In genomic region chr5:54524082-54524481, GRCh38 we compare ENCODE assay signal across 12 cellular contexts. TPM values are rescaled to one million over a fixed set of nuclear protein-coding genes. Genes with fewer than 3 reads are reported as not detected.
DNase-seq lines count a peak whose midpoint lies in the region; ATAC-seq and TF ChIP-seq lines count a peak whose summit lies in the region.
"Had no signal": no experiment of that assay in that cellular context is flagged by ENCODE, and none has a peak within 500 bp of the region (broad histone marks: within the 10 kb centered on the region; RNA-seq: fewer than 3 reads in every experiment).

No MANE protein-coding gene starts in this region.

- H3K27me3 ChIP-seq in AG04450 (ENCODE audit: control insufficient read depth, insufficient read depth, low read length) (no peaks in the 10 kb centered on the region), esophagus squamous epithelium (no peaks in the 10 kb centered on the region), trophoblast cell (ENCODE audit: insufficient read depth, low read length) (no peaks in the 10 kb centered on the region)
- no peaks in the 10 kb centered on the region for H3K27me3 ChIP-seq in CD4-positive, alpha-beta T cell (ENCODE audit: control insufficient read depth, insufficient read depth, low read length)
- H3K27me3 ChIP-seq: BLaER1 had no signal

- H3K9me3 Mint-ChIP-seq in CD4-positive, alpha-beta T cell = no peaks in the 10 kb centered on the region

- peaks cover 0 to 7% (median 0%) of the 10 kb centered on the region in 3 donors for H3K36me3 ChIP-seq in esophagus squamous epithelium
- H3K36me3 ChIP-seq in trophoblast cell (ENCODE audit: control insufficient read depth in 1 of 2, insufficient read depth in 2 of 2, low read length in 2 of 2) = peaks cover 6 to 9% of the 10 kb centered on the region in 2 experiments

- H3K27ac Mint-ChIP-seq in CD4-positive, alpha-beta T cell = no peak overlapping the region

- H3K4ac ChIP-seq in trophoblast cell (ENCODE audit: low read depth, low read length) = peak overlapping the region; percentile 58

- peaks cover 22% of the 10 kb centered on the region for H3K79me2 ChIP-seq in trophoblast cell (ENCODE audit: control insufficient read depth, insufficient read depth, low read length, poor library complexity)

- no peak overlapping the region for H3K4me2 ChIP-seq in trophoblast cell (ENCODE audit: low read length)
- H3K4me2 ChIP-seq: BLaER1 had no signal

- H3K36me3 Mint-ChIP-seq in CD4-positive, alpha-beta T cell (ENCODE audit: low read depth) = peaks cover 16% of the 10 kb centered on the region

- no peak overlapping the region for H2BK12ac ChIP-seq in trophoblast cell (ENCODE audit: low read length)

- no peak overlapping the region for H2BK120ac ChIP-seq in trophoblast cell (ENCODE audit: insufficient read depth, low read length, poor library complexity)

- CTCF ChIA-PET in AG04450 (lab: Charles Lee) = interaction anchor here (0.6 to 2.3 kb wide), 4 partner anchors 35 to 381 kb away, joined by 3 to 12 read pairs (median 6); no protein-coding TSS in a partner anchor
- CTCF ChIA-PET in CD4-positive, alpha-beta T cell (lab: Charles Lee) = no interaction called here

- peaks cover 23% of the 10 kb centered on the region for H3K4me1 Mint-ChIP-seq in CD4-positive, alpha-beta T cell (ENCODE audit: low read depth)

- H2AFZ ChIP-seq in trophoblast cell (ENCODE audit: insufficient read depth, low read length, poor library complexity) = no peak overlapping the region

- H3K4me1 ChIP-seq in esophagus squamous epithelium = peaks cover 32 to 92% (median 49%) of the 10 kb centered on the region in 3 donors
- H3K4me1 ChIP-seq in trophoblast cell (ENCODE audit: control insufficient read depth in 1 of 2, insufficient read depth in 2 of 2, low read length in 2 of 2) = peaks cover 12 to 18% of the 10 kb centered on the region in 2 experiments

- H4K12ac ChIP-seq in trophoblast cell (ENCODE audit: low read depth, low read length) = peak overlapping the region; percentile 51

- peak overlapping the region; percentile 29 for H4K8ac ChIP-seq in trophoblast cell (ENCODE audit: low read depth, low read length)

- H3K27ac ChIP-seq in AG04450 (ENCODE audit: low read depth, low read length) (no peak overlapping the region), esophagus squamous epithelium (peak overlapping the region in 3 of 4 donors; percentile 51 to 72 (median 68)), trophoblast cell (ENCODE audit: low read depth, low read length) (no peak overlapping the region)
- no peak overlapping the region for H3K27ac ChIP-seq in CD4-positive, alpha-beta T cell (ENCODE audit: low read depth, low read length)
- H3K27ac ChIP-seq: BLaER1 had no signal

- no peak overlapping the region for H3K23ac ChIP-seq in trophoblast cell (ENCODE audit: low read length)

- DNase-seq in AG04450 (ENCODE audit: low read depth, low spot score) (no peak), NOMO-1 (lab: John Stamatoyannopoulos, UW; ENCODE audit: unreplicated experiment in 2 of 2) (peak; percentile 68 to 74), esophagus squamous epithelium (lab: John Stamatoyannopoulos, UW) (no peak), trophoblast cell (no peak), NCI-H2196 (lab: John Stamatoyannopoulos, UW; ENCODE audit: unreplicated experiment) (no peak)
- no peak for DNase-seq in CD4-positive, alpha-beta T cell
- DNase-seq: activated naive CD4-positive, alpha-beta T cell treated with Interleukin-2 at 50 U/mL for 16 hours; NCI-H69; stimulated activated CD4-positive, alpha-beta T cell treated with anti-CD3 and anti-CD28 coated beads, Interleukin-4, amount 100 ng/mL, for 24 hours had no signal

- no peak overlapping the region for H2BK5ac ChIP-seq in trophoblast cell (ENCODE audit: low read depth, low read length, poor library complexity)

- intact Hi-C loops in esophagus squamous epithelium (cut with DNase I) = no loop called here
- intact Hi-C loops in CD4-positive, alpha-beta T cell (cut with DNase I, micrococcal nuclease) = no loop called here

- TF ChIP-seq CTCF in AG04450 (IDR thresholded peaks at IDR 0.05; ENCODE audit: low read depth, low read length) (no peak), esophagus squamous epithelium (IDR thresholded peaks at IDR 0.05) (no peak)
- TF ChIP-seq CTCF in CD4-positive, alpha-beta T cell (IDR thresholded peaks at IDR 0.05) = no peak

- no peak overlapping the region for H4K91ac ChIP-seq in trophoblast cell (ENCODE audit: low read depth, low read length)

- H3K18ac ChIP-seq in trophoblast cell (ENCODE audit: low read length) = no peak overlapping the region

- no peak overlapping the region for H3K14ac ChIP-seq in trophoblast cell (ENCODE audit: low read length)

- ATAC-seq in HG03354 (IDR thresholded peaks at IDR 0.05; ENCODE audit: poor library complexity, severe bottlenecking, unreplicated experiment) (no peak), HG02763 (IDR thresholded peaks at IDR 0.05; ENCODE audit: unreplicated experiment) (no peak)
- no peak for ATAC-seq in CD4-positive, alpha-beta T cell (ENCODE audit: poor library complexity)

- 36 to 58% methylated on average over 4 to 8 of the region's 8 CpGs for WGBS in esophagus squamous epithelium, 2 donors
- WGBS in trophoblast cell (ENCODE audit: extremely low coverage, insufficient coverage, insufficient read length) = no CpG with 5 or more reads among the region's 8 CpGs

- no peak overlapping the region for H3K9ac ChIP-seq in trophoblast cell (ENCODE audit: low read length)
- H3K9ac ChIP-seq: BLaER1 had no signal

- peaks cover 7% of the 10 kb centered on the region for H3K79me1 ChIP-seq in trophoblast cell (ENCODE audit: low read length)

- POLR2A ChIA-PET in AG04450 (lab: Yijun Ruan, JAX) = interaction anchor here (1.0 kb wide), 1 partner anchor 220 kb away, joined by 3 read pairs; no protein-coding TSS in a partner anchor
- POLR2A ChIA-PET in CD4-positive, alpha-beta T cell (lab: Charles Lee) = no interaction called here

- peak overlapping the region; percentile 53 for H3K4me3 ChIP-seq in AG04450 (ENCODE audit: low read depth, low read length)
- peak overlapping the region in 1 of 4 donors; percentile 49 for H3K4me3 ChIP-seq in esophagus squamous epithelium
- H3K4me3 ChIP-seq in trophoblast cell (ENCODE audit: low read depth, low read length) = no peak overlapping the region
- H3K4me3 ChIP-seq: BLaER1 had no signal

- H3K9me3 ChIP-seq in AG04450 (ENCODE audit: control insufficient read depth, insufficient read depth, low read length) (peaks cover 6% of the 10 kb centered on the region), esophagus squamous epithelium (no peaks in the 10 kb centered on the region), trophoblast cell (ENCODE audit: insufficient read depth, low read depth, low read length) (peaks cover under 1% of the 10 kb centered on the region)
- no peaks in the 10 kb centered on the region for H3K9me3 ChIP-seq in CD4-positive, alpha-beta T cell (ENCODE audit: control insufficient read depth, low read length)

- no peak for TF ChIP-seq POLR2A in esophagus squamous epithelium (IDR thresholded peaks at IDR 0.05)

- no peak overlapping the region for H3K4me3 Mint-ChIP-seq in CD4-positive, alpha-beta T cell

- no peak overlapping the region for H2AK5ac ChIP-seq in trophoblast cell (ENCODE audit: low read length)

- no peaks in the 10 kb centered on the region for H3K27me3 Mint-ChIP-seq in CD4-positive, alpha-beta T cell

RNA-seq across cellular contexts. Expression of gene SNX18, which starts 6.5 kb away (rescaled TPM):
- polyA plus RNA-seq in AG04450 (2011; rRNA removed) = 68.1 and 74.1 TPM in 2 replicates
- polyA minus RNA-seq in AG04450 (2011; rRNA and poly(A)+ RNA removed) = 110 and 113 TPM in 2 replicates
- total RNA-seq in esophagus squamous epithelium = 10 to 100 TPM; 26.3 to 36.3 (median 30.6) TPM
- polyA plus RNA-seq in trophoblast cell (2013) = 13.2 and 13.6 TPM in 2 replicates
- 10 to 100 TPM; 10.1 to 10.3 TPM for total RNA-seq in CD4-positive, alpha-beta T cell

Comparison
In these comparisons a context has a peak if more than half of its experiments do, and no peak if none do; other contexts are left out.
1. DNase-seq: peak in NOMO-1 (2 of 2); none in AG04450 (single experiment), esophagus squamous epithelium (single experiment), trophoblast cell (0 of 2), NCI-H2196 (single experiment) and CD4-positive, alpha-beta T cell (0 of 10).
2. H3K27ac ChIP-seq: peak in esophagus squamous epithelium (3 of 4); none in AG04450 (single experiment), trophoblast cell (single experiment) and CD4-positive, alpha-beta T cell (single experiment).